ENCODE assay signal across 13 cellular contexts in genomic region chr12:95624544-95624943, GRCh38.
DNase-seq lines count a peak whose midpoint lies in the region; ATAC-seq, FAIRE-seq and TF ChIP-seq lines count a peak whose summit lies in the region.
"Had no signal": no experiment of that assay in that cellular context is flagged by ENCODE, and none has a peak within 500 bp of the region (broad histone marks: within the 10 kb centered on the region; RNA-seq: fewer than 3 reads in every experiment).

No MANE protein-coding gene starts in this region.

- H3K4me3 ChIP-seq in brain microvascular endothelial cell (ENCODE audit: low read depth, low read length) (no peak overlapping the region), right atrium auricular region (no peak overlapping the region), pancreas (no peak overlapping the region)

- ATAC-seq in pancreas (peak in 3 of 4 donors; percentile 45 to 52 (median 48)), HG02798 (IDR thresholded peaks at IDR 0.05; ENCODE audit: poor library complexity, unreplicated experiment) (no peak), GM19324 (IDR thresholded peaks at IDR 0.05; ENCODE audit: low FRiP score, unreplicated experiment) (no peak)
- ATAC-seq: CD8-positive, alpha-beta T cell had no signal

- intact Hi-C loops in pancreas (cut with DNase I): no loop called here

- in situ Hi-C loops in brain microvascular endothelial cell (cut with HindIII; ENCODE audit: low pct_ligation_motif_present, low sequenced_read_pairs): loop anchor here (25.0 kb wide), 1 partner anchor 188 kb away; no protein-coding TSS in a partner anchor

- no peaks in the 10 kb centered on the region for H3K9me3 ChIP-seq in right atrium auricular region
- H3K9me3 ChIP-seq in pancreas: no peaks in the 10 kb centered on the region

- FAIRE-seq in pancreas (lab: Jason Lieb, UNC): no peak
- FAIRE-seq: colon had no signal

- H3K27me3 ChIP-seq in brain microvascular endothelial cell (replicated peaks) (no peaks in the 10 kb centered on the region), right atrium auricular region (no peaks in the 10 kb centered on the region), pancreas (no peaks in the 10 kb centered on the region)

- DNase-seq in GM03348 (ENCODE audit: low spot score): peak; percentile 31
- peak; percentile 71 for DNase-seq in brain microvascular endothelial cell
- no peak for DNase-seq in right atrium auricular region (ENCODE audit: low spot score)
- no peak for DNase-seq in pancreas
- DNase-seq in C1 segment of cervical spinal cord (lab: John Stamatoyannopoulos, UW): no peak
- no peak for DNase-seq in activated CD8-positive, alpha-beta memory T cell treated with anti-CD3 and anti-CD28 coated beads, Interleukin-2, amount 50 U/mL, for 48 hours
- DNase-seq: activated CD4-positive, alpha-beta T cell treated with anti-CD3 and anti-CD28 coated beads, Interleukin-2, amount 50 U/mL, for 1 hour; activated effector memory CD4-positive, alpha-beta T cell treated with anti-CD3 and anti-CD28 coated beads, Interleukin-2, amount 50 U/mL, for 16 hours; CD8-positive, alpha-beta T cell had no signal

- H3K27ac ChIP-seq in brain microvascular endothelial cell (peak overlapping the region; percentile 55), right atrium auricular region (peak overlapping the region; percentile 17 to 31), pancreas (peak overlapping the region; percentile 40 to 85 (median 78))
- H3K27ac ChIP-seq: HL-60 had no signal

- WGBS in pancreas, 2 donors: 37 to 47% methylated on average over 7 of the region's 7 CpGs

- H3K4me1 ChIP-seq in right atrium auricular region (peaks cover 0 to 21% of the 10 kb centered on the region in 2 donors), pancreas (peaks cover 16 to 38% (median 30%) of the 10 kb centered on the region in 3 donors)

- H3K36me3 ChIP-seq in brain microvascular endothelial cell (replicated peaks): no peaks in the 10 kb centered on the region
- no peaks in the 10 kb centered on the region for H3K36me3 ChIP-seq in right atrium auricular region
- H3K36me3 ChIP-seq in pancreas: no peaks in the 10 kb centered on the region

- no peak for TF ChIP-seq CTCF in brain microvascular endothelial cell (IDR thresholded peaks at IDR 0.05; ENCODE audit: low read depth, low read length, missing control alignments)
- no peak for TF ChIP-seq CTCF in right atrium auricular region (IDR thresholded peaks at IDR 0.05)
- TF ChIP-seq CTCF in pancreas (IDR thresholded peaks at IDR 0.05): no peak

Comparison
In these comparisons a context has a peak if more than half of its experiments do, and no peak if none do; other contexts are left out.
1. DNase-seq: peak in GM03348 (single experiment) and brain microvascular endothelial cell (single experiment); none in right atrium auricular region (single experiment), pancreas (0 of 6), C1 segment of cervical spinal cord (0 of 14) and activated CD8-positive, alpha-beta memory T cell treated with anti-CD3 and anti-CD28 coated beads, Interleukin-2, amount 50 U/mL, for 48 hours (single experiment).
2. H3K27ac ChIP-seq: peak in every context shown above with its lines; median percentile 78 in pancreas; 55 in brain microvascular endothelial cell; 24 in right atrium auricular region.
3. ATAC-seq: peak in pancreas (3 of 4); none in HG02798 (single experiment) and GM19324 (single experiment).